ENCODE assay signal across 9 cellular contexts in the genomic region with DNA sequence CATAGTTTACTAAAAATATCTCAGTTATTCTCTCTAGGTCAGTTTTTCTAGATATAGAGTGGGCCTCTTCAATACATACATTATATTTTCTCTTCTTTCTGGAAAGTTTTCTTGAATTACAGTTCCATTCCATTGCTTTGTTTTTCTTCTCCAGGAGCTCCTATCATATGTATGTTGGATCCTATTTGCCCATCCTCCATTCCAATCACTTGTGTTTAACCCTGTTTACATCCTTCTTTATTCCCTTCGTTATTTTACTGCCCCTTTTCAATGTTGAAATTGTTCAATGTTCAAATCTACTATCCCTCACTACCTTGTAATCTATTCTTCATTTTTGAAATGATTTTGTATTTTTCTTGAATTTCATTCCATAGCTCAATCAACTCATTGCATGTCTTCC.
"Had no signal": no experiment of that assay in that cellular context is flagged by ENCODE, and none has a peak within 500 bp of the region (broad histone marks: within the 10 kb centered on the region; RNA-seq: fewer than 3 reads in every experiment).

No MANE protein-coding gene starts in this region.

- FAIRE-seq: H1, H54, HepG2 had no signal

- H3K4me3 ChIP-seq: GM23338 had no signal

- ATAC-seq: HepG2 had no signal

- H2AFZ ChIP-seq: GM23338 had no signal

- H3K4me2 ChIP-seq: GM23338 had no signal

- H3K27ac ChIP-seq: HL-60 had no signal

- DNase-seq: H9, HCEC 1CT, HFFc6, KBM-7 had no signal
